In genomic region chr19:40549007-40549708, GRCh38 we compare ENCODE assay signal across 2 cellular contexts.
TF ChIP-seq lines count a peak whose summit lies in the region.

No MANE protein-coding gene starts in this region.

TF ChIP-seq in WTC11, 78 proteins besides CTCF, POLR2A, EP300 and RAD21 (continued from another document):
- 0 out of 2 replicates have a peak, but pooled peaks have one; percentile 44 for TF ChIP-seq HMGXB4 (CRISPR knock-in tag; IDR thresholded peaks at IDR 0.05)
- no peak for TF ChIP-seq ZMAT4 (CRISPR knock-in tag; IDR thresholded peaks at IDR 0.05)
- no peak for TF ChIP-seq GABPB1 (CRISPR knock-in tag; IDR thresholded peaks at IDR 0.05)
- TF ChIP-seq NFATC4 (CRISPR knock-in tag; IDR thresholded peaks at IDR 0.05): no peak
- no peak for TF ChIP-seq ZBTB21 (CRISPR knock-in tag; IDR thresholded peaks at IDR 0.05; ENCODE audit: borderline replicate concordance)
- no peak for TF ChIP-seq ZBTB43 (CRISPR knock-in tag; IDR thresholded peaks at IDR 0.05)
- no peak for TF ChIP-seq PRDM15 (CRISPR knock-in tag; IDR thresholded peaks at IDR 0.05)
- TF ChIP-seq ZNF138 (CRISPR knock-in tag; conservative IDR thresholded peaks at IDR 0.05): no peak
- TF ChIP-seq SP1 (CRISPR knock-in tag; conservative IDR thresholded peaks at IDR 0.05): peak; percentile 71

TF ChIP-seq in liver, 16 proteins besides CTCF, POLR2A, EP300 and RAD21 (continued from another document):
- TF ChIP-seq ZBTB33 (IDR thresholded peaks at IDR 0.05) (no peak), FOXA1 (IDR thresholded peaks at IDR 0.05) (no peak), MAX (IDR thresholded peaks at IDR 0.05) (no peak), RXRA (IDR thresholded peaks at IDR 0.05) (no peak), GABPA (IDR thresholded peaks at IDR 0.05 in 1 of 2, conservative IDR thresholded peaks at IDR 0.05 in 1 of 2) (no peak), SP1 (IDR thresholded peaks at IDR 0.05) (no peak), EGR1 (IDR thresholded peaks at IDR 0.05; ENCODE audit: low read depth in 2 of 2) (no peak), HNF4G (IDR thresholded peaks at IDR 0.05) (no peak), TAF1 (conservative IDR thresholded peaks at IDR 0.05) (no peak)
